Comparison of ENCODE assay signal across 14 cellular contexts in genomic region chr3:110077093-110077492, GRCh38.
"Had no signal": no experiment of that assay in that cellular context is flagged by ENCODE, and none has a peak within 500 bp of the region (broad histone marks: within the 10 kb centered on the region; RNA-seq: fewer than 3 reads in every experiment).

No MANE protein-coding gene starts in this region.

- H3K27me3 ChIP-seq: tibial artery had no signal

- ATAC-seq: activated CD8-positive, alpha-beta T cell treated with anti-CD3 and anti-CD28 coated beads, Interleukin-2, amount 10 ng/mL, durations not matched to agents 7 days and 5 days; naive thymus-derived CD4-positive, alpha-beta T cell had no signal

- H3K4me3 ChIP-seq: left ventricle myocardium inferior, tibial artery had no signal

- H3K4me1 ChIP-seq: left ventricle myocardium inferior, tibial artery had no signal

- H3K36me3 ChIP-seq: left ventricle myocardium inferior, tibial artery, WERI-Rb-1 had no signal

- H3K9me3 ChIP-seq: left ventricle myocardium inferior had no signal

- H3K27ac ChIP-seq: left ventricle myocardium inferior, tibial artery, WERI-Rb-1 had no signal

- DNase-seq: activated CD4-positive, alpha-beta T cell treated with anti-CD3 and anti-CD28 coated beads, Interleukin-2, amount 50 U/mL, for 1 hour; activated CD4-positive, CD25-positive, alpha-beta regulatory T cell treated with anti-CD3 and anti-CD28 coated beads, Interleukin-2, amount 50 U/mL, for 72 hours; activated CD8-positive, alpha-beta T cell treated with anti-CD3 and anti-CD28 coated beads, Interleukin-2, amount 10 ng/mL, durations not matched to agents 7 days and 5 days; activated gamma-delta T cell treated with Interleukin-2 at 50 U/mL for 16 hours; anterior cingulate cortex; effector CD4-positive, alpha-beta T cell; erythroblast; foreskin fibroblast; kidney; left ventricle myocardium inferior; naive thymus-derived CD4-positive, alpha-beta T cell; stimulated activated CD4-positive, alpha-beta T cell treated with anti-CD3 and anti-CD28 coated beads, Interleukin-4, amount 100 ng/mL, for 1 hour; tibial artery; WERI-Rb-1 had no signal

- FAIRE-seq: kidney had no signal
